ENCODE assay signal across 1 cellular context in genomic region chr20:32749914-32750637, GRCh38.
TF ChIP-seq lines count a peak whose summit lies in the region.

No MANE protein-coding gene starts in this region.

TF ChIP-seq in GM23338, 12 proteins besides CTCF, POLR2A, EP300 and RAD21 (continued from another document):
- TF ChIP-seq, protein P1, sequence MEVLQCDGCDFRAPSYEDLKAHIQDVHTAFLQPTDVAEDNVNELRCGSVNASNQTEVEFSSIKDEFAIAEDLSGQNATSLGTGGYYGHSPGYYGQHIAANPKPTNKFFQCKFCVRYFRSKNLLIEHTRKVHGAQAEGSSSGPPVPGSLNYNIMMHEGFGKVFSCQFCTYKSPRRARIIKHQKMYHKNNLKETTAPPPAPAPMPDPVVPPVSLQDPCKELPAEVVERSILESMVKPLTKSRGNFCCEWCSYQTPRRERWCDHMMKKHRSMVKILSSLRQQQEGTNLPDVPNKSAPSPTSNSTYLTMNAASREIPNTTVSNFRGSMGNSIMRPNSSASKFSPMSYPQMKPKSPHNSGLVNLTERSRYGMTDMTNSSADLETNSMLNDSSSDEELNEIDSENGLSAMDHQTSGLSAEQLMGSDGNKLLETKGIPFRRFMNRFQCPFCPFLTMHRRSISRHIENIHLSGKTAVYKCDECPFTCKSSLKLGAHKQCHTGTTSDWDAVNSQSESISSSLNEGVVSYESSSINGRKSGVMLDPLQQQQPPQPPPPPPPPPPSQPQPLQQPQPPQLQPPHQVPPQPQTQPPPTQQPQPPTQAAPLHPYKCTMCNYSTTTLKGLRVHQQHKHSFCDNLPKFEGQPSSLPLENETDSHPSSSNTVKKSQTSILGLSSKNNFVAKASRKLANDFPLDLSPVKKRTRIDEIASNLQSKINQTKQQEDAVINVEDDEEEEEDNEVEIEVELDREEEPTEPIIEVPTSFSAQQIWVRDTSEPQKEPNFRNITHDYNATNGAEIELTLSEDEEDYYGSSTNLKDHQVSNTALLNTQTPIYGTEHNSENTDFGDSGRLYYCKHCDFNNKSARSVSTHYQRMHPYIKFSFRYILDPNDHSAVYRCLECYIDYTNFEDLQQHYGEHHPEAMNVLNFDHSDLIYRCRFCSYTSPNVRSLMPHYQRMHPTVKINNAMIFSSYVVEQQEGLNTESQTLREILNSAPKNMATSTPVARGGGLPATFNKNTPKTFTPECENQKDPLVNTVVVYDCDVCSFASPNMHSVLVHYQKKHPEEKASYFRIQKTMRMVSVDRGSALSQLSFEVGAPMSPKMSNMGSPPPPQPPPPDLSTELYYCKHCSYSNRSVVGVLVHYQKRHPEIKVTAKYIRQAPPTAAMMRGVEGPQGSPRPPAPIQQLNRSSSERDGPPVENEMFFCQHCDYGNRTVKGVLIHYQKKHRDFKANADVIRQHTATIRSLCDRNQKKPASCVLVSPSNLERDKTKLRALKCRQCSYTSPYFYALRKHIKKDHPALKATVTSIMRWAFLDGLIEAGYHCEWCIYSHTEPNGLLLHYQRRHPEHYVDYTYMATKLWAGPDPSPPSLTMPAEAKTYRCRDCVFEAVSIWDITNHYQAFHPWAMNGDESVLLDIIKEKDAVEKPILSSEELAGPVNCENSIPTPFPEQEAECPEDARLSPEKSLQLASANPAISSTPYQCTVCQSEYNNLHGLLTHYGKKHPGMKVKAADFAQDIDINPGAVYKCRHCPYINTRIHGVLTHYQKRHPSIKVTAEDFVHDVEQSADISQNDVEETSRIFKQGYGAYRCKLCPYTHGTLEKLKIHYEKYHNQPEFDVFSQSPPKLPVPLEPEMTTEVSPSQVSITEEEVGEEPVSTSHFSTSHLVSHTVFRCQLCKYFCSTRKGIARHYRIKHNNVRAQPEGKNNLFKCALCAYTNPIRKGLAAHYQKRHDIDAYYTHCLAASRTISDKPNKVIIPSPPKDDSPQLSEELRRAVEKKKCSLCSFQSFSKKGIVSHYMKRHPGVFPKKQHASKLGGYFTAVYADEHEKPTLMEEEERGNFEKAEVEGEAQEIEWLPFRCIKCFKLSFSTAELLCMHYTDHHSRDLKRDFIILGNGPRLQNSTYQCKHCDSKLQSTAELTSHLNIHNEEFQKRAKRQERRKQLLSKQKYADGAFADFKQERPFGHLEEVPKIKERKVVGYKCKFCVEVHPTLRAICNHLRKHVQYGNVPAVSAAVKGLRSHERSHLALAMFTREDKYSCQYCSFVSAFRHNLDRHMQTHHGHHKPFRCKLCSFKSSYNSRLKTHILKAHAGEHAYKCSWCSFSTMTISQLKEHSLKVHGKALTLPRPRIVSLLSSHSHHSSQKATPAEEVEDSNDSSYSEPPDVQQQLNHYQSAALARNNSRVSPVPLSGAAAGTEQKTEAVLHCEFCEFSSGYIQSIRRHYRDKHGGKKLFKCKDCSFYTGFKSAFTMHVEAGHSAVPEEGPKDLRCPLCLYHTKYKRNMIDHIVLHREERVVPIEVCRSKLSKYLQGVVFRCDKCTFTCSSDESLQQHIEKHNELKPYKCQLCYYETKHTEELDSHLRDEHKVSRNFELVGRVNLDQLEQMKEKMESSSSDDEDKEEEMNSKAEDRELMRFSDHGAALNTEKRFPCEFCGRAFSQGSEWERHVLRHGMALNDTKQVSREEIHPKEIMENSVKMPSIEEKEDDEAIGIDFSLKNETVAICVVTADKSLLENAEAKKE (CRISPR knock-in tag; IDR thresholded peaks at IDR 0.05), result peak; percentile 70; the same call in 1 of the 2 replicates
- TF ChIP-seq REST (IDR thresholded peaks at IDR 0.05; ENCODE audit: unreplicated experiment), result peak; percentile 33
- TF ChIP-seq EZH2 (IDR thresholded peaks at IDR 0.05; ENCODE audit: low read depth, unreplicated experiment), result no peak
- TF ChIP-seq, protein P2, sequence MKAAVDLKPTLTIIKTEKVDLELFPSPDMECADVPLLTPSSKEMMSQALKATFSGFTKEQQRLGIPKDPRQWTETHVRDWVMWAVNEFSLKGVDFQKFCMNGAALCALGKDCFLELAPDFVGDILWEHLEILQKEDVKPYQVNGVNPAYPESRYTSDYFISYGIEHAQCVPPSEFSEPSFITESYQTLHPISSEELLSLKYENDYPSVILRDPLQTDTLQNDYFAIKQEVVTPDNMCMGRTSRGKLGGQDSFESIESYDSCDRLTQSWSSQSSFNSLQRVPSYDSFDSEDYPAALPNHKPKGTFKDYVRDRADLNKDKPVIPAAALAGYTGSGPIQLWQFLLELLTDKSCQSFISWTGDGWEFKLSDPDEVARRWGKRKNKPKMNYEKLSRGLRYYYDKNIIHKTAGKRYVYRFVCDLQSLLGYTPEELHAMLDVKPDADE (IDR thresholded peaks at IDR 0.05), result peak; percentile 71
- TF ChIP-seq EZH2phosphoT487 (IDR thresholded peaks at IDR 0.05; ENCODE audit: unreplicated experiment), result no peak
